Comparison of ENCODE assay signal across 12 cellular contexts in genomic region chr18:58996131-58996632, GRCh38.
DNase-seq lines count a peak whose midpoint lies in the region; ATAC-seq and TF ChIP-seq lines count a peak whose summit lies in the region.
"Had no signal": no experiment of that assay in that cellular context is flagged by ENCODE, and none has a peak within 500 bp of the region (broad histone marks: within the 10 kb centered on the region; RNA-seq: fewer than 3 reads in every experiment).

No MANE protein-coding gene starts in this region.

- H3K36me3 ChIP-seq in H7 (replicated peaks; ENCODE audit: control insufficient read depth, insufficient read depth, low read length), result no peaks in the 10 kb centered on the region
- H3K36me3 ChIP-seq: pancreas had no signal

- H3K9me3 Mint-ChIP-seq in brain, result peaks cover 0 to 8% (median 0%) of the 10 kb centered on the region in 5 experiments
- H3K9me3 Mint-ChIP-seq in activated T-cell treated with anti-CD3 and anti-CD28 coated beads, Interleukin-2, amount 50 U/mL, for 24 hours, result no peaks in the 10 kb centered on the region

- peak; percentile 47 for DNase-seq in A172 (ENCODE audit: low spot score)
- peak; percentile 74 for DNase-seq in HCEC 1CT
- DNase-seq in hepatic stellate cell (ENCODE audit: low spot score), result peak; percentile 62
- DNase-seq in activated T-cell treated with anti-CD3 and anti-CD28 coated beads, Interleukin-2, amount 50 U/mL, for 24 hours, result no peak
- DNase-seq in H7, result no peak
- no peak for DNase-seq in T-helper 2 cell
- DNase-seq: central memory CD4-positive, alpha-beta T cell; NCI-H1930; pancreas had no signal

- no peaks in the 10 kb centered on the region for H3K36me3 Mint-ChIP-seq in brain
- no peaks in the 10 kb centered on the region for H3K36me3 Mint-ChIP-seq in activated T-cell treated with anti-CD3 and anti-CD28 coated beads, Interleukin-2, amount 50 U/mL, for 24 hours (ENCODE audit: low read depth)
- H3K36me3 Mint-ChIP-seq: CD14-positive monocyte had no signal

- no peak overlapping the region for H3K4me3 Mint-ChIP-seq in brain
- H3K4me3 Mint-ChIP-seq in activated T-cell treated with anti-CD3 and anti-CD28 coated beads, Interleukin-2, amount 50 U/mL, for 24 hours, result no peak overlapping the region
- H3K4me3 Mint-ChIP-seq: CD14-positive monocyte had no signal

- peaks cover 58% of the 10 kb centered on the region for H3K4me1 Mint-ChIP-seq in brain
- H3K4me1 Mint-ChIP-seq in activated T-cell treated with anti-CD3 and anti-CD28 coated beads, Interleukin-2, amount 50 U/mL, for 24 hours (ENCODE audit: low read depth), result peaks cover 10% of the 10 kb centered on the region

- no peak overlapping the region for H3K4me3 ChIP-seq in H7 (ENCODE audit: insufficient read depth, low read depth, low read length)
- H3K4me3 ChIP-seq: pancreas had no signal

- TF ChIP-seq CTCF in brain (conservative IDR thresholded peaks at IDR 0.05), result no peak

- peaks cover 6% of the 10 kb centered on the region for H3K27me3 Mint-ChIP-seq in brain
- H3K27me3 Mint-ChIP-seq in activated T-cell treated with anti-CD3 and anti-CD28 coated beads, Interleukin-2, amount 50 U/mL, for 24 hours, result peaks cover 26% of the 10 kb centered on the region

- no peak for ATAC-seq in HG03097 (IDR thresholded peaks at IDR 0.05; ENCODE audit: low FRiP score, unreplicated experiment)
- ATAC-seq: pancreas had no signal

- H3K27ac Mint-ChIP-seq in brain, result peak overlapping the region in 4 of 5 experiments; percentile 14 to 83 (median 48)
- H3K27ac Mint-ChIP-seq in activated T-cell treated with anti-CD3 and anti-CD28 coated beads, Interleukin-2, amount 50 U/mL, for 24 hours, result no peak overlapping the region

- H3K27me3 ChIP-seq in H7 (ENCODE audit: control insufficient read depth, insufficient read depth, low read length), result no peaks in the 10 kb centered on the region
- H3K27me3 ChIP-seq: pancreas had no signal

Comparison
In these comparisons a context has a peak if more than half of its experiments do, and no peak if none do; other contexts are left out.
1. DNase-seq: peak in A172 (single experiment), HCEC 1CT (single experiment) and hepatic stellate cell (single experiment); none in activated T-cell treated with anti-CD3 and anti-CD28 coated beads, Interleukin-2, amount 50 U/mL, for 24 hours (single experiment), H7 (single experiment) and T-helper 2 cell (0 of 5).